Comparison of ENCODE assay signal across 36 cellular contexts in genomic region chr14:62866376-62866775, GRCh38.
"Had no signal": no experiment of that assay in that cellular context is flagged by ENCODE, and none has a peak within 500 bp of the region (broad histone marks: within the 10 kb centered on the region; RNA-seq: fewer than 3 reads in every experiment).

No MANE protein-coding gene starts in this region.

- H3K36me3 ChIP-seq: MG63 had no signal

- H3K9ac ChIP-seq: KMS-11 had no signal

- H3K27ac ChIP-seq: KMS-11 had no signal

- H3K27me3 ChIP-seq: MG63 had no signal

- DNase-seq: Karpas-422, Kasumi-1, MG63, MM.1S, MV-4-11, NCI-H1048, NCI-H1092, NCI-H1092 treated with DMSO at 0.1 percent for 48 hours, NCI-H1105, NCI-H1105 treated with DMSO at 0.1 percent for 48 hours, NCI-H1417, NCI-H1417 treated with DMSO at 0.1 percent for 48 hours, NCI-H1436, NCI-H1436 treated with DMSO at 0.1 percent for 48 hours, NCI-H146, NCI-H1694, NCI-H1694 treated with DMSO at 0.1 percent for 48 hours, NCI-H187, NCI-H187 treated with DMSO at 0.1 percent for 48 hours, NCI-H1930, NCI-H2029, NCI-H2029 treated with DMSO at 0.1 percent for 48 hours, NCI-H2081, NCI-H2081 treated with DMSO at 0.1 percent for 48 hours, NCI-H2107, NCI-H2171, NCI-H2171 treated with DMSO at 0.1 percent for 48 hours, NCI-H2227 treated with DMSO at 0.1 percent for 48 hours, NCI-H226, NCI-H345, NCI-H446, NCI-H446 treated with DMSO at 0.1 percent for 48 hours, NCI-H510A, NCI-H510A treated with DMSO at 0.1 percent for 48 hours, NCI-H524 had no signal

- H3K4me3 ChIP-seq: MG63 had no signal

- H3K4me2 ChIP-seq: KMS-11 had no signal

- H3K9me3 ChIP-seq: MG63 had no signal
